21 cellular contexts compared by ENCODE assay signal in genomic region chr6:166636191-166636938, GRCh38. TPM values are rescaled to one million over a fixed set of nuclear protein-coding genes. Genes with fewer than 3 reads are reported as not detected.
DNase-seq lines count a peak whose midpoint lies in the region; ATAC-seq and TF ChIP-seq lines count a peak whose summit lies in the region.
"Had no signal": no experiment of that assay in that cellular context is flagged by ENCODE, and none has a peak within 500 bp of the region (broad histone marks: within the 10 kb centered on the region; RNA-seq: fewer than 3 reads in every experiment).

No MANE protein-coding gene starts in this region.

- peak; percentile 32 for DNase-seq in GM23248
- no peak for DNase-seq in chondrocyte (ENCODE audit: low spot score)
- no peak for DNase-seq in right cardiac atrium
- DNase-seq in gastrocnemius medialis: peak in 1 of 2 donors; percentile 36
- no peak for DNase-seq in NCI-H1105 treated with DMSO at 0.1 percent for 48 hours (lab: John Stamatoyannopoulos, UW)
- DNase-seq in NCI-H1694 treated with DMSO at 0.1 percent for 48 hours (lab: John Stamatoyannopoulos, UW): no peak
- DNase-seq in SW 1271 (lab: John Stamatoyannopoulos, UW): no peak
- DNase-seq in SHP77 (lab: John Stamatoyannopoulos, UW): no peak
- DNase-seq: activated CD4-positive, alpha-beta memory T cell treated with anti-CD3 and anti-CD28 coated beads for 36 hours; activated effector memory CD4-positive, alpha-beta T cell treated with Interleukin-2 at 50 U/mL for 16 hours; activated naive CD8-positive, alpha-beta T cell treated with anti-CD3 and anti-CD28 coated beads, Interleukin-2, amount 10 ng/mL, durations not matched to agents 7 days and 5 days; CD4-positive, alpha-beta T cell; H9; IMR-90; NCI-H1417; NK-92 treated with Interleukin-12 subunit alpha and Interleukin-12 subunit beta, amount 100 ng/mL, for 24 hours; retina; stimulated activated CD4-positive, alpha-beta T cell treated with anti-CD3 and anti-CD28 coated beads, Interleukin-15, amount 100 ng/mL, for 24 hours; stimulated activated CD8-positive, alpha-beta memory T cell treated with anti-CD3 and anti-CD28 coated beads, Interleukin-4, amount 100 ng/mL, for 48 hours had no signal

- no peak overlapping the region for H3K9ac ChIP-seq in GM23248

- no peaks in the 10 kb centered on the region for H4K20me1 ChIP-seq in GM23248 (ENCODE audit: insufficient read depth)

- H3K79me2 ChIP-seq in GM23248 (ENCODE audit: insufficient read depth): no peaks in the 10 kb centered on the region

- H3K27me3 ChIP-seq in GM23248 (replicated peaks; ENCODE audit: insufficient read depth): no peaks in the 10 kb centered on the region; the same call in 1 of the 2 replicates
- H3K27me3 ChIP-seq in right cardiac atrium (ENCODE audit: control insufficient read depth, insufficient read depth): no peaks in the 10 kb centered on the region
- no peaks in the 10 kb centered on the region for H3K27me3 ChIP-seq in gastrocnemius medialis
- H3K27me3 ChIP-seq: breast epithelium had no signal

- no peaks in the 10 kb centered on the region for H3K9me2 ChIP-seq in GM23248 (ENCODE audit: insufficient read depth)

- TF ChIP-seq CTCF in chondrocyte (IDR thresholded peaks at IDR 0.05): no peak
- no peak for TF ChIP-seq CTCF in gastrocnemius medialis (IDR thresholded peaks at IDR 0.05 in 4 of 5, conservative IDR thresholded peaks at IDR 0.05 in 1 of 5)

- peak overlapping the region; percentile 23 for H3K4me2 ChIP-seq in GM23248 (ENCODE audit: unreplicated experiment)

- H3K4me3 ChIP-seq in GM23248: no peak overlapping the region
- no peak overlapping the region for H3K4me3 ChIP-seq in right cardiac atrium (ENCODE audit: low read length)
- H3K4me3 ChIP-seq in gastrocnemius medialis: no peak overlapping the region
- H3K4me3 ChIP-seq: breast epithelium, coronary artery had no signal

- H3K36me3 Mint-ChIP-seq in chondrocyte (ENCODE audit: low read depth): no peaks in the 10 kb centered on the region
- H3K36me3 Mint-ChIP-seq: activated CD4-positive, alpha-beta memory T cell treated with anti-CD3 and anti-CD28 coated beads for 36 hours; activated naive CD8-positive, alpha-beta T cell treated with anti-CD3 and anti-CD28 coated beads, Interleukin-2, amount 10 ng/mL, durations not matched to agents 7 days and 5 days had no signal

- no peak overlapping the region for H3K4me3 Mint-ChIP-seq in chondrocyte (ENCODE audit: unreplicated experiment)
- H3K4me3 Mint-ChIP-seq: activated CD4-positive, alpha-beta memory T cell treated with anti-CD3 and anti-CD28 coated beads for 36 hours; activated naive CD8-positive, alpha-beta T cell treated with anti-CD3 and anti-CD28 coated beads, Interleukin-2, amount 10 ng/mL, durations not matched to agents 7 days and 5 days; CD4-positive, alpha-beta T cell; H9 had no signal

- H3K9me3 ChIP-seq in GM23248 (ENCODE audit: low read depth): no peaks in the 10 kb centered on the region
- no peaks in the 10 kb centered on the region for H3K9me3 ChIP-seq in right cardiac atrium (ENCODE audit: control insufficient read depth, low read length)
- H3K9me3 ChIP-seq in gastrocnemius medialis: no peaks in the 10 kb centered on the region
- H3K9me3 ChIP-seq: breast epithelium had no signal

- H3K36me3 ChIP-seq in GM23248 (ENCODE audit: low read depth): no peaks in the 10 kb centered on the region
- no peaks in the 10 kb centered on the region for H3K36me3 ChIP-seq in gastrocnemius medialis
- H3K36me3 ChIP-seq: breast epithelium had no signal

- intact Hi-C loops in right cardiac atrium (cut with DNase I): loop anchor here in 1 of 4 donors (10.0 kb wide), 1 partner anchor 182 kb away; no protein-coding TSS in a partner anchor
- intact Hi-C loops in gastrocnemius medialis (cut with DNase I; ENCODE audit: low total_unique reads): no loop called here

- H3K4me1 ChIP-seq in GM23248 (ENCODE audit: insufficient read depth) (peaks cover 9% of the 10 kb centered on the region), right cardiac atrium (ENCODE audit: control insufficient read depth, insufficient read depth, low read length) (peaks cover 5% of the 10 kb centered on the region), gastrocnemius medialis (peaks cover 29 to 30% of the 10 kb centered on the region in 2 donors)
- H3K4me1 ChIP-seq: breast epithelium had no signal

- no peak for TF ChIP-seq POLR2A in gastrocnemius medialis (IDR thresholded peaks at IDR 0.05)

- H3F3A ChIP-seq in GM23248 (ENCODE audit: insufficient read depth): 0 out of 2 replicates have a peak, but pooled peaks cover 8% of the 10 kb centered on the region

- no peaks in the 10 kb centered on the region for H3K27me3 Mint-ChIP-seq in chondrocyte (ENCODE audit: low read depth)

- H3K27ac ChIP-seq in GM23248 (no peak overlapping the region), right cardiac atrium (ENCODE audit: low read length) (peak overlapping the region; percentile 63), gastrocnemius medialis (peak overlapping the region; percentile 44 to 94 (median 72))
- H3K27ac ChIP-seq: breast epithelium had no signal

- peak overlapping the region; percentile 70; the same call in 1 of the 2 replicates for H2AFZ ChIP-seq in GM23248

- in situ Hi-C loops in GM23248 (cut with MboI): no loop called here
- in situ Hi-C loops in gastrocnemius medialis (cut with MboI; ENCODE audit: low sequenced_read_pairs in 4 of 4): loop anchor here in 1 of 4 donors (10.0 kb wide), 1 partner anchor 82 kb away; no protein-coding TSS in a partner anchor

- 42 to 49% methylated on average over 6 of the region's 6 CpGs for WGBS in GM23248 (ENCODE audit: low coverage in 1 of 2, low lambda C conversion rate in 2 of 2, missing lambda C conversion rate in 2 of 2), 2 experiments
- WGBS in right cardiac atrium: 40% methylated on average over 6 of the region's 6 CpGs

- peak; percentile 32 to 72 for ATAC-seq in right cardiac atrium
- ATAC-seq in gastrocnemius medialis: peak; percentile 12 to 20

- H3K4me1 Mint-ChIP-seq in chondrocyte (ENCODE audit: low read depth): peaks cover 12% of the 10 kb centered on the region

- H3K9me3 Mint-ChIP-seq in chondrocyte (ENCODE audit: low read depth): peaks cover 3% of the 10 kb centered on the region
- H3K9me3 Mint-ChIP-seq: activated CD4-positive, alpha-beta memory T cell treated with anti-CD3 and anti-CD28 coated beads for 36 hours; activated naive CD8-positive, alpha-beta T cell treated with anti-CD3 and anti-CD28 coated beads, Interleukin-2, amount 10 ng/mL, durations not matched to agents 7 days and 5 days; CD4-positive, alpha-beta T cell; H9 had no signal

- H3K27ac Mint-ChIP-seq in chondrocyte (ENCODE audit: unreplicated experiment): peak overlapping the region; percentile 6
- H3K27ac Mint-ChIP-seq: activated CD4-positive, alpha-beta memory T cell treated with anti-CD3 and anti-CD28 coated beads for 36 hours; activated naive CD8-positive, alpha-beta T cell treated with anti-CD3 and anti-CD28 coated beads, Interleukin-2, amount 10 ng/mL, durations not matched to agents 7 days and 5 days; CD4-positive, alpha-beta T cell; H9 had no signal

RNA-seq across cellular contexts. Expression of gene RPS6KA2, which starts 9.3 kb away (rescaled TPM):
- 42.0 and 45.1 TPM in 2 replicates for total RNA-seq in GM23248 (2014; rRNA removed; shearing (Covaris generic))
- polyA plus RNA-seq in GM23248 (2016; fragmentation: Nextera tagmentation; extraction: Ambion mirVana): 44.0 and 49.0 TPM in 2 replicates
- total RNA-seq in chondrocyte: 124 to 147 TPM (median 127 TPM) in 3 replicates
- total RNA-seq in right cardiac atrium: 10 to 100 TPM; 53.1 to 80.9 (median 67.9) TPM
- polyA plus RNA-seq in right cardiac atrium: 34.0 TPM
- total RNA-seq in gastrocnemius medialis: 10 to 100 TPM; 18.7 to 35.7 (median 27.4) TPM

RNA-seq across cellular contexts. Expression of gene RAMACL, which starts 49.9 kb away (rescaled TPM):
- total RNA-seq in GM23248 (2014; rRNA removed; shearing (Covaris generic)): 0.13 and 2.1 TPM in 2 replicates
- polyA plus RNA-seq in GM23248 (2016; fragmentation: Nextera tagmentation; extraction: Ambion mirVana) (0.31 and 0.33 TPM in 2 replicates), right cardiac atrium (0.38 TPM)
- total RNA-seq in chondrocyte (1.7 to 4.8 TPM (median 2.4 TPM) in 3 replicates), right cardiac atrium (1 to 10 TPM in 1 of 4 donors, under 1 TPM in 3; 0.31 to 1.0 (median 0.61) TPM), gastrocnemius medialis (1 to 10 TPM in 1 of 4 donors, under 1 TPM in 3; 0.18 to 5.6 (median 0.58) TPM)
